7 cellular contexts compared by ENCODE assay signal in genomic region chr10:100986623-100986951, GRCh38. TPM values are rescaled to one million over a fixed set of nuclear protein-coding genes. Genes with fewer than 3 reads are reported as not detected.
A peak's percentile ranks its signal among the peaks of the same experiment; 100 is the strongest.
DNase-seq lines count a peak whose midpoint lies in the region; ATAC-seq and TF ChIP-seq lines count a peak whose summit lies in the region.

No MANE protein-coding gene starts in this region.

- peaks cover 27% of the 10 kb centered on the region for H3K4me1 Mint-ChIP-seq in HFFc6 (ENCODE audit: low read depth)
- H3K4me1 Mint-ChIP-seq in activated T-cell treated with anti-CD3 and anti-CD28 coated beads, Interleukin-2, amount 50 U/mL, for 72 hours (ENCODE audit: low read depth): peaks cover 52% of the 10 kb centered on the region
- peaks cover 41% of the 10 kb centered on the region for H3K4me1 Mint-ChIP-seq in stimulated activated memory B cell treated with anti-CD40 and anti-IgM and Interleukin-4, amounts not matched to agents 10 μg/mL and 1 μg/mL and 100 μg/mL, for 72 hours

- no peaks in the 10 kb centered on the region for H3K27me3 ChIP-seq in iPS-18a (ENCODE audit: control insufficient read depth, insufficient read depth, low read length)

- 0 out of 2 replicates have a peak overlapping the region, but pooled peaks have one; percentile 85 for H3K27ac Mint-ChIP-seq in HFFc6
- no peak overlapping the region for H3K27ac Mint-ChIP-seq in activated T-cell treated with anti-CD3 and anti-CD28 coated beads, Interleukin-2, amount 50 U/mL, for 72 hours
- H3K27ac Mint-ChIP-seq in stimulated activated memory B cell treated with anti-CD40 and anti-IgM and Interleukin-4, amounts not matched to agents 10 μg/mL and 1 μg/mL and 100 μg/mL, for 72 hours: peak overlapping the region; percentile 87

- H3K9ac ChIP-seq in iPS-18a (ENCODE audit: low read length): peak overlapping the region; percentile 96

- H3K9me3 ChIP-seq in iPS-18a (ENCODE audit: control insufficient read depth, low read depth, low read length): no peaks in the 10 kb centered on the region

- ATAC-seq in activated T-cell treated with anti-CD3 and anti-CD28 coated beads, Interleukin-2, amount 50 U/mL, for 72 hours (replicated peaks in 1 of 2): no peak
- ATAC-seq in stimulated activated memory B cell treated with anti-CD40 and anti-IgM and Interleukin-4, amounts not matched to agents 10 μg/mL and 1 μg/mL and 100 μg/mL, for 72 hours: no peak

- TF ChIP-seq CTCF in HFFc6 (IDR thresholded peaks at IDR 0.05): no peak

- no peaks in the 10 kb centered on the region for H3K9me3 Mint-ChIP-seq in HFFc6
- H3K9me3 Mint-ChIP-seq in activated T-cell treated with anti-CD3 and anti-CD28 coated beads, Interleukin-2, amount 50 U/mL, for 72 hours: no peaks in the 10 kb centered on the region
- no peaks in the 10 kb centered on the region for H3K9me3 Mint-ChIP-seq in stimulated activated memory B cell treated with anti-CD40 and anti-IgM and Interleukin-4, amounts not matched to agents 10 μg/mL and 1 μg/mL and 100 μg/mL, for 72 hours

- H3K36me3 ChIP-seq in iPS-18a (ENCODE audit: control insufficient read depth, low read depth, low read length): peaks cover 33% of the 10 kb centered on the region

- no peaks in the 10 kb centered on the region; the same call in 1 of the 2 replicates for H3K27me3 Mint-ChIP-seq in HFFc6 (ENCODE audit: insufficient read depth)
- H3K27me3 Mint-ChIP-seq in activated T-cell treated with anti-CD3 and anti-CD28 coated beads, Interleukin-2, amount 50 U/mL, for 72 hours (ENCODE audit: low read depth): no peaks in the 10 kb centered on the region
- H3K27me3 Mint-ChIP-seq in stimulated activated memory B cell treated with anti-CD40 and anti-IgM and Interleukin-4, amounts not matched to agents 10 μg/mL and 1 μg/mL and 100 μg/mL, for 72 hours: no peaks in the 10 kb centered on the region

- peaks cover 4% of the 10 kb centered on the region for H3K4me1 ChIP-seq in iPS-18a (ENCODE audit: control insufficient read depth, low read depth, low read length)

- H3K36me3 Mint-ChIP-seq in HFFc6 (ENCODE audit: low read depth): peaks cover 21% of the 10 kb centered on the region
- peaks cover 10 to 17% of the 10 kb centered on the region in 2 donors for H3K36me3 Mint-ChIP-seq in activated T-cell treated with anti-CD3 and anti-CD28 coated beads, Interleukin-2, amount 50 U/mL, for 72 hours (ENCODE audit: insufficient read depth in 2 of 2)
- H3K36me3 Mint-ChIP-seq in stimulated activated memory B cell treated with anti-CD40 and anti-IgM and Interleukin-4, amounts not matched to agents 10 μg/mL and 1 μg/mL and 100 μg/mL, for 72 hours: peaks cover 49% of the 10 kb centered on the region

- DNase-seq in HFFc6 (no peak), putamen (ENCODE audit: low spot score) (no peak), DMS53 treated with DMSO at 0.1 percent for 48 hours (lab: John Stamatoyannopoulos, UW; ENCODE audit: unreplicated experiment) (no peak), SK-N-DZ (ENCODE audit: low spot score) (no peak)
- DNase-seq in activated T-cell treated with anti-CD3 and anti-CD28 coated beads, Interleukin-2, amount 50 U/mL, for 72 hours: no peak

- H3K27ac ChIP-seq in iPS-18a (ENCODE audit: low read length): no peak overlapping the region

- peak overlapping the region; percentile 99 for H3K4me3 Mint-ChIP-seq in HFFc6
- peak overlapping the region; percentile 94 to 98 for H3K4me3 Mint-ChIP-seq in activated T-cell treated with anti-CD3 and anti-CD28 coated beads, Interleukin-2, amount 50 U/mL, for 72 hours
- H3K4me3 Mint-ChIP-seq in stimulated activated memory B cell treated with anti-CD40 and anti-IgM and Interleukin-4, amounts not matched to agents 10 μg/mL and 1 μg/mL and 100 μg/mL, for 72 hours: peak overlapping the region; percentile 92

- H3K4me3 ChIP-seq in iPS-18a (ENCODE audit: low read length): peak overlapping the region; percentile 99

RNA-seq across cellular contexts. Expression of gene MRPL43, which starts 0.7 kb away (rescaled TPM):
- 100 to 1,000 TPM; 101 to 120 (median 115) TPM for total RNA-seq in HFFc6 (2021; fragmentation: NEBNext Ultra II Directional; extraction: Animal tissue kit (Norgen Biotek cat#: 25700))
- 10 to 100 TPM; 38.2 to 41.7 TPM for total RNA-seq in activated T-cell treated with anti-CD3 and anti-CD28 coated beads, Interleukin-2, amount 50 U/mL, for 72 hours
- 150 and 151 TPM in 2 replicates for polyA plus RNA-seq in SK-N-DZ (2014; cell fraction: cytosol; rRNA removed)
- polyA plus RNA-seq in SK-N-DZ (2014; cell fraction: nucleus; rRNA removed): 113 and 124 TPM in 2 replicates

RNA-seq across cellular contexts. Expression of gene TWNK, which starts 0.8 kb away (rescaled TPM):
- 1 to 10 TPM; 5.7 to 9.5 (median 7.0) TPM for total RNA-seq in HFFc6 (2021; fragmentation: NEBNext Ultra II Directional; extraction: Animal tissue kit (Norgen Biotek cat#: 25700))
- 10 to 100 TPM; 12.0 to 12.3 TPM for total RNA-seq in activated T-cell treated with anti-CD3 and anti-CD28 coated beads, Interleukin-2, amount 50 U/mL, for 72 hours
- 15.5 and 19.5 TPM in 2 replicates for polyA plus RNA-seq in SK-N-DZ (2014; cell fraction: cytosol; rRNA removed)
- 10.5 and 23.3 TPM in 2 replicates for polyA plus RNA-seq in SK-N-DZ (2014; cell fraction: nucleus; rRNA removed)

RNA-seq across cellular contexts. Expression of gene LZTS2, which starts 13.0 kb away (rescaled TPM):
- 10 to 100 TPM; 66.8 to 80.5 (median 74.6) TPM for total RNA-seq in HFFc6 (2021; fragmentation: NEBNext Ultra II Directional; extraction: Animal tissue kit (Norgen Biotek cat#: 25700))
- total RNA-seq in activated T-cell treated with anti-CD3 and anti-CD28 coated beads, Interleukin-2, amount 50 U/mL, for 72 hours: 10 to 100 TPM; 12.0 to 14.1 TPM
- 84.2 and 97.5 TPM in 2 replicates for polyA plus RNA-seq in SK-N-DZ (2014; cell fraction: cytosol; rRNA removed)
- polyA plus RNA-seq in SK-N-DZ (2014; cell fraction: nucleus; rRNA removed): 135 and 146 TPM in 2 replicates

RNA-seq across cellular contexts. Expression of gene SEMA4G, which starts 17.3 kb away (rescaled TPM):
- total RNA-seq in HFFc6 (2021; fragmentation: NEBNext Ultra II Directional; extraction: Animal tissue kit (Norgen Biotek cat#: 25700)): 1 to 10 TPM; 1.2 to 2.2 (median 1.9) TPM
- total RNA-seq in activated T-cell treated with anti-CD3 and anti-CD28 coated beads, Interleukin-2, amount 50 U/mL, for 72 hours: under 1 TPM; 0.53 to 0.79 TPM
- polyA plus RNA-seq in SK-N-DZ (2014; cell fraction: cytosol; rRNA removed): 3.3 and 5.0 TPM in 2 replicates
- polyA plus RNA-seq in SK-N-DZ (2014; cell fraction: nucleus; rRNA removed): 7.0 and 7.7 TPM in 2 replicates

RNA-seq across cellular contexts. Expression of gene PDZD7, which starts 44.3 kb away (rescaled TPM):
- 1 to 10 TPM; 1.1 to 1.9 (median 1.2) TPM for total RNA-seq in HFFc6 (2021; fragmentation: NEBNext Ultra II Directional; extraction: Animal tissue kit (Norgen Biotek cat#: 25700))
- total RNA-seq in activated T-cell treated with anti-CD3 and anti-CD28 coated beads, Interleukin-2, amount 50 U/mL, for 72 hours: under 1 TPM; 0.12 to 0.44 TPM
- polyA plus RNA-seq in SK-N-DZ (2014; cell fraction: cytosol; rRNA removed): 9.9 and 10.1 TPM in 2 replicates
- 28.3 and 32.8 TPM in 2 replicates for polyA plus RNA-seq in SK-N-DZ (2014; cell fraction: nucleus; rRNA removed)

Comparison
In these comparisons a context has a peak if more than half of its experiments do, and no peak if none do; other contexts are left out.
1. RNA of gene LZTS2, which starts 13.0 kb away (total RNA-seq): 66.8 to 80.5 TPM in HFFc6; 12.0 to 14.1 TPM in activated T-cell treated with anti-CD3 and anti-CD28 coated beads, Interleukin-2, amount 50 U/mL, for 72 hours; every median in the first group is over 4 times any median in the second.
2. Peak in every context shown above with its lines, with median percentiles within 50 percentile points of each other: H3K4me3 Mint-ChIP-seq.